ENCODE assay signal across 8 cellular contexts in the genomic region with DNA sequence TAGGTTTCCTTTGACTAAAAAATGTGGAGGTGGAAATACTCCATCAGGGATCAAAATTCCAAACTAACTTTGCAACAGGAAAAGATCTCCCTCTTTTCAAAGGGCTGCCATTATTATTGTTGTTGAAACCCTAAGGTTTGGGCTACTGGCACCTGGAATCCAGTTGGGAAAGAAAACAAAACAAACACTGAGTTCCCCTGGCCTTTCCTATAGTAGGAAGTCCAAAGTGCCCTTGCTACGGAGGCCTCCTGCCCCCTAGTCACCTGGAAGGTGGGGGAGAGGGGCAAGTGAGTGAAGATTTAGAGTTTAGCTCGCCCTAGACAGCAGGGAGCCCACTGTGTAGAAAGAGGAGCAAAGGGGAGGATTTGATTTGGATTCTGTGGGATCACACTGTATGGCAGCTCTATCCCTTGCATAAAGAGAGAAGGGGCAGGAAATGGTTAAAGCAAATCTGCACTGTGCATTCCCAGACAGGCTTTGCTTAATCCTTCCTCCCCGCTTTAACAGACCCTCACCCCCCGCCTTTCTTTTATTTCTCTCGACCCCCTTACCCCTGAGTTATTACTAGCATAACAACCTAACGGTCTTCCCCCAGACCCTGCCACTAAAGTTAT. TPM values are rescaled to one million over a fixed set of nuclear protein-coding genes. Genes with fewer than 3 reads are reported as not detected.
DNase-seq lines count a peak whose midpoint lies in the region; ATAC-seq, FAIRE-seq and TF ChIP-seq lines count a peak whose summit lies in the region.

No MANE protein-coding gene starts in this region.

- peak overlapping the region; percentile 83 to 93 for H3K4me3 ChIP-seq in kidney (ENCODE audit: low read length in 2 of 2)

- H3K9ac ChIP-seq in kidney (ENCODE audit: low read length in 2 of 2) = peak overlapping the region in 1 of 2 donors; percentile 15

- no peak for ATAC-seq in activated CD8-positive, alpha-beta T cell treated with anti-CD3 and anti-CD28 coated beads for 36 hours

- H3K36me3 Mint-ChIP-seq in T-helper 2 cell treated with Interferon-gamma antibody and Interleukin-4, amounts not matched to agents 5 μg/mL and 100 μg/mL, for 36 hours (ENCODE audit: low read depth) = no peaks in the 10 kb centered on the region
- no peaks in the 10 kb centered on the region for H3K36me3 Mint-ChIP-seq in activated CD8-positive, alpha-beta T cell treated with anti-CD3 and anti-CD28 coated beads for 36 hours (ENCODE audit: low read depth)

- no peaks in the 10 kb centered on the region for H3K9me3 ChIP-seq in kidney (ENCODE audit: control insufficient read depth in 1 of 2, low read length in 2 of 2)

- intact Hi-C loops in activated CD8-positive, alpha-beta T cell treated with anti-CD3 and anti-CD28 coated beads for 36 hours (cut with micrococcal nuclease) = loop anchor here (10.0 kb wide), 1 partner anchor 421 kb away; no protein-coding TSS in a partner anchor
- intact Hi-C loops in kidney (cut with DNase I) = loop anchor here (10.0 kb wide), 1 partner anchor 421 kb away; no protein-coding TSS in a partner anchor

- H3K4me3 Mint-ChIP-seq in T-helper 2 cell treated with Interferon-gamma antibody and Interleukin-4, amounts not matched to agents 5 μg/mL and 100 μg/mL, for 36 hours = peak overlapping the region; percentile 83
- H3K4me3 Mint-ChIP-seq in activated CD8-positive, alpha-beta T cell treated with anti-CD3 and anti-CD28 coated beads for 36 hours = peak overlapping the region; percentile 71

- CTCF ChIA-PET in activated CD8-positive, alpha-beta T cell treated with anti-CD3 and anti-CD28 coated beads for 36 hours (lab: Charles Lee) = interaction anchor here (0.7 to 1.6 kb wide), 4 partner anchors 8 to 421 kb away, joined by 3 to 5 read pairs (median 4); no protein-coding TSS in a partner anchor

- no peak overlapping the region for H3K27ac ChIP-seq in kidney (ENCODE audit: low read depth in 2 of 2, low read length in 2 of 2)

- no peaks in the 10 kb centered on the region for H3K9me3 Mint-ChIP-seq in T-helper 2 cell treated with Interferon-gamma antibody and Interleukin-4, amounts not matched to agents 5 μg/mL and 100 μg/mL, for 36 hours
- H3K9me3 Mint-ChIP-seq in activated CD8-positive, alpha-beta T cell treated with anti-CD3 and anti-CD28 coated beads for 36 hours = no peaks in the 10 kb centered on the region

- no peak for TF ChIP-seq CTCF in activated CD8-positive, alpha-beta T cell treated with anti-CD3 and anti-CD28 coated beads for 36 hours (IDR thresholded peaks at IDR 0.05)
- no peak for TF ChIP-seq CTCF in kidney (IDR thresholded peaks at IDR 0.05; ENCODE audit: borderline replicate concordance, extremely low read depth, insufficient read depth)

- DNase-seq in T-helper 2 cell treated with Interferon-gamma antibody and Interleukin-4, amounts not matched to agents 5 μg/mL and 100 μg/mL, for 36 hours (ENCODE audit: low spot score) = no peak
- DNase-seq in T-helper 2 cell (no peak), kidney (no peak), superior temporal gyrus (ENCODE audit: extremely low spot score) (peak; percentile 30), mesenteric fat pad (ENCODE audit: low spot score) (no peak), NCI-H2107 (lab: John Stamatoyannopoulos, UW) (no peak), glomerular visceral epithelial cell (ENCODE audit: extremely low spot score) (no peak)
- no peak for DNase-seq in activated CD8-positive, alpha-beta T cell treated with anti-CD3 and anti-CD28 coated beads for 36 hours

- FAIRE-seq in kidney (lab: Jason Lieb, UNC) = no peak

- POLR2A ChIA-PET in activated CD8-positive, alpha-beta T cell treated with anti-CD3 and anti-CD28 coated beads for 36 hours (lab: Charles Lee) = no interaction called here

- H3K27ac Mint-ChIP-seq in T-helper 2 cell treated with Interferon-gamma antibody and Interleukin-4, amounts not matched to agents 5 μg/mL and 100 μg/mL, for 36 hours = no peak overlapping the region
- no peak overlapping the region for H3K27ac Mint-ChIP-seq in activated CD8-positive, alpha-beta T cell treated with anti-CD3 and anti-CD28 coated beads for 36 hours

- peaks cover 22% of the 10 kb centered on the region for H3K4me1 Mint-ChIP-seq in T-helper 2 cell treated with Interferon-gamma antibody and Interleukin-4, amounts not matched to agents 5 μg/mL and 100 μg/mL, for 36 hours (ENCODE audit: low read depth)
- H3K4me1 Mint-ChIP-seq in activated CD8-positive, alpha-beta T cell treated with anti-CD3 and anti-CD28 coated beads for 36 hours (ENCODE audit: low read depth) = peaks cover 33% of the 10 kb centered on the region

- peaks cover 50% of the 10 kb centered on the region for H3K27me3 Mint-ChIP-seq in T-helper 2 cell treated with Interferon-gamma antibody and Interleukin-4, amounts not matched to agents 5 μg/mL and 100 μg/mL, for 36 hours (ENCODE audit: low read depth)
- peaks cover 63% of the 10 kb centered on the region for H3K27me3 Mint-ChIP-seq in activated CD8-positive, alpha-beta T cell treated with anti-CD3 and anti-CD28 coated beads for 36 hours

- peaks cover 0 to 27% of the 10 kb centered on the region in 2 donors for H3K4me1 ChIP-seq in kidney (ENCODE audit: control insufficient read depth in 1 of 2, insufficient read depth in 1 of 2, low read depth in 1 of 2, low read length in 2 of 2)

- H3K36me3 ChIP-seq in kidney (ENCODE audit: control insufficient read depth in 1 of 2, insufficient read depth in 2 of 2, low read length in 2 of 2) = no peaks in the 10 kb centered on the region

RNA-seq across cellular contexts. Expression of gene FAT4, which starts 0.7 kb away (rescaled TPM):
- not detected for total RNA-seq in activated CD8-positive, alpha-beta T cell treated with anti-CD3 and anti-CD28 coated beads for 36 hours
- total RNA-seq in kidney = 11.3 TPM
- polyA plus RNA-seq in kidney (ENCODE audit: insufficient read depth, low read depth, low replicate concordance) = 0.99 TPM
- total RNA-seq in mesenteric fat pad = 7.3 TPM
